19 cellular contexts compared by ENCODE assay signal in the genomic region with DNA sequence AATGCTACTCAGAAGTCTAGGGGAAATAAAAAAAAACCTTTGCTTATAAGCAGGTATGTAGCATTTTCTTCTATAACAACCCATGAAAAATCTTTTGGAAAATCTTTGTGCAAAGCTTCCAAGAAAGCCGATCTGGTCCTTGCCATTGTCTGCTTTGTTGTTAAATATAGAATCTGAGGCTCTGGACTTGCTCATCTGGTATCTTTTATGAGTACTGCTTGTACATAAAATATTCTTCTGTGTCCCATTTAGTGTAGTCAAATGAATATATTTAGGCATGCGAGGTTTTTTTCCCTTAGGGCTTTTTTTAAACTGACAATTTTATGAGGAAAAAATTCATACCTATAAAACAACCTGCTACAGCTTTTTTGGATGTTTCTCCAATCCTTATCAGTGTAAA.
"Had no signal": no experiment of that assay in that cellular context is flagged by ENCODE, and none has a peak within 500 bp of the region (broad histone marks: within the 10 kb centered on the region; RNA-seq: fewer than 3 reads in every experiment).

No MANE protein-coding gene starts in this region.

- DNase-seq: activated B cell treated with CpG ODN at 0.5 μM for 24 hours; activated CD4-positive, alpha-beta memory T cell treated with anti-CD3 and anti-CD28 coated beads for 36 hours; activated naive CD4-positive, alpha-beta T cell treated with Interleukin-2 at 50 U/mL for 16 hours; activated naive CD8-positive, alpha-beta T cell treated with anti-CD3 and anti-CD28 coated beads for 36 hours; activated T-cell treated with anti-CD3 and anti-CD28 coated beads, Interleukin-2, amount 50 U/mL, for 48 hours; cortex of kidney; erythroblast; immature natural killer cell; kidney glomerular epithelial cell; naive B cell; nucleus accumbens; spleen; stimulated activated CD4-positive, alpha-beta T cell treated with anti-CD3 and anti-CD28 coated beads, Interleukin-4, amount 100 ng/mL, for 1 hour; stimulated activated naive CD4-positive, alpha-beta T cell treated with Interleukin-2 at 50 U/mL for 16 hours; T-helper 9 cell; tibial artery had no signal

- H3K27ac ChIP-seq: breast epithelium, foreskin keratinocyte, hepatocyte, spleen, tibial artery had no signal
